Comparison of ENCODE assay signal across 20 cellular contexts in genomic region chr10:79436850-79437103, GRCh38. TPM values are rescaled to one million over a fixed set of nuclear protein-coding genes. Genes with fewer than 3 reads are reported as not detected.
DNase-seq lines count a peak whose midpoint lies in the region; ATAC-seq, FAIRE-seq and TF ChIP-seq lines count a peak whose summit lies in the region.
"Had no signal": no experiment of that assay in that cellular context is flagged by ENCODE, and none has a peak within 500 bp of the region (broad histone marks: within the 10 kb centered on the region; RNA-seq: fewer than 3 reads in every experiment).

No MANE protein-coding gene starts in this region.

- TF ChIP-seq POLR2A in suprapubic skin (IDR thresholded peaks at IDR 0.05) = no peak

- DNase-seq in H7 (peak; percentile 17), suprapubic skin (ENCODE audit: low spot score in 2 of 2) (no peak), KBM-7 (no peak), HTR-8/SVneo (ENCODE audit: insufficient read length, low spot score) (no peak)
- DNase-seq: activated CD4-positive, alpha-beta memory T cell treated with anti-CD3 and anti-CD28 coated beads, Interleukin-2, amount 10 ng/mL, durations not matched to agents 7 days and 5 days; activated naive CD4-positive, alpha-beta T cell treated with anti-CD3 and anti-CD28 coated beads for 36 hours; activated T-cell treated with anti-CD3 and anti-CD28 coated beads, Interleukin-2, amount 50 U/mL, for 1 hour; cortex of kidney; kidney glomerular epithelial cell; MM.1S; NCI-H774; stimulated activated naive CD4-positive, alpha-beta T cell treated with Interleukin-2 at 50 U/mL for 16 hours had no signal

- H3K27me3 ChIP-seq in H7 (ENCODE audit: control insufficient read depth, insufficient read depth, low read length) = no peaks in the 10 kb centered on the region
- no peaks in the 10 kb centered on the region for H3K27me3 ChIP-seq in muscle layer of duodenum (ENCODE audit: low read depth, low read length)
- no peaks in the 10 kb centered on the region for H3K27me3 ChIP-seq in suprapubic skin
- H3K27me3 ChIP-seq: right lobe of liver had no signal

- H3K4me3 ChIP-seq in H7 (ENCODE audit: insufficient read depth, low read depth, low read length) (no peak overlapping the region), muscle layer of duodenum (ENCODE audit: low read depth in 1 of 2, low read length in 2 of 2) (peak overlapping the region in 1 of 2 donors; percentile 13), suprapubic skin (no peak overlapping the region)
- H3K4me3 ChIP-seq: right lobe of liver, SK-N-MC had no signal

- in situ Hi-C loops in KBM-7 (cut with MboI; ENCODE audit: low pct_unique_long_range_greater_than_20kb, low sequenced_read_pairs) = no loop called here

- H3K36me3 ChIP-seq in H7 (replicated peaks; ENCODE audit: control insufficient read depth, insufficient read depth, low read length) = no peaks in the 10 kb centered on the region
- H3K36me3 ChIP-seq in muscle layer of duodenum (ENCODE audit: control insufficient read depth in 1 of 2, insufficient read depth in 2 of 2, low read length in 2 of 2) = peaks cover 0 to 25% of the 10 kb centered on the region in 2 donors
- peaks cover 9% of the 10 kb centered on the region for H3K36me3 ChIP-seq in suprapubic skin

- TF ChIP-seq CTCF in suprapubic skin (IDR thresholded peaks at IDR 0.05) = no peak

- no peaks in the 10 kb centered on the region for H3K9me3 ChIP-seq in muscle layer of duodenum (ENCODE audit: control insufficient read depth in 1 of 2, low read length in 2 of 2)
- no peaks in the 10 kb centered on the region for H3K9me3 ChIP-seq in suprapubic skin
- H3K9me3 ChIP-seq: right lobe of liver had no signal

- FAIRE-seq in HTR-8/SVneo (lab: Jason Lieb, UNC) = no peak
- FAIRE-seq: GM12891 had no signal

- no peak for ATAC-seq in HG03196 (IDR thresholded peaks at IDR 0.05; ENCODE audit: unreplicated experiment)
- ATAC-seq in HG03159 (IDR thresholded peaks at IDR 0.05; ENCODE audit: unreplicated experiment) = no peak
- ATAC-seq: HCT116, right lobe of liver had no signal

- H3K4me1 ChIP-seq in muscle layer of duodenum (ENCODE audit: control insufficient read depth in 1 of 2, insufficient read depth in 2 of 2, low read length in 2 of 2) (peaks cover 61 to 96% of the 10 kb centered on the region in 2 donors), suprapubic skin (peaks cover 89% of the 10 kb centered on the region)

- 80% methylated on average over 2 of the region's 2 CpGs for WGBS in suprapubic skin

- TF ChIP-seq EP300 in suprapubic skin (IDR thresholded peaks at IDR 0.05) = no peak

- H3K27ac ChIP-seq in angular gyrus (ENCODE audit: low read depth, low read length) (peak overlapping the region; percentile 75), muscle layer of duodenum (ENCODE audit: low read length) (peak overlapping the region; percentile 88), suprapubic skin (peak overlapping the region; percentile 84)
- H3K27ac ChIP-seq: SK-N-MC had no signal

RNA-seq across cellular contexts. Expression of gene ZCCHC24, which starts 8.6 kb away (rescaled TPM):
- 7.5 and 9.0 TPM in 2 replicates for total RNA-seq in H7 (2014; rRNA removed; shearing (Covaris generic))
- 10 to 100 TPM in 2 of 4 donors, 1 to 10 TPM in 2; 8.9 to 17.3 (median 12.8) TPM for total RNA-seq in suprapubic skin
